ENCODE assay signal across 16 cellular contexts in genomic region chr2:233434666-233435375, GRCh38.
DNase-seq lines count a peak whose midpoint lies in the region; ATAC-seq and TF ChIP-seq lines count a peak whose summit lies in the region.
"Had no signal": no experiment of that assay in that cellular context is flagged by ENCODE, and none has a peak within 500 bp of the region (broad histone marks: within the 10 kb centered on the region; RNA-seq: fewer than 3 reads in every experiment).

No MANE protein-coding gene starts in this region.

- no peaks in the 10 kb centered on the region for H3K27me3 ChIP-seq in gastrocnemius medialis
- no peaks in the 10 kb centered on the region for H3K27me3 ChIP-seq in PC-9 (ENCODE audit: insufficient read depth, low read depth)
- H3K27me3 ChIP-seq: cardiac muscle cell had no signal

- H3K4me1 ChIP-seq in gastrocnemius medialis (peaks cover 81 to 87% of the 10 kb centered on the region in 2 donors), PC-9 (replicated peaks; ENCODE audit: insufficient read depth) (peaks cover 13% of the 10 kb centered on the region)
- H3K4me1 ChIP-seq: Caco-2 had no signal

- no peak for DNase-seq in activated CD8-positive, alpha-beta T cell treated with anti-CD3 and anti-CD28 coated beads for 36 hours
- no peak for DNase-seq in activated CD8-positive, alpha-beta T cell treated with anti-CD3 and anti-CD28 coated beads, Interleukin-2, amount 10 ng/mL, durations not matched to agents 7 days and 5 days
- DNase-seq in NOMO-1 (lab: John Stamatoyannopoulos, UW; ENCODE audit: unreplicated experiment in 2 of 2): peak; percentile 74 to 85
- DNase-seq in left colon: peak in 1 of 2 donors; percentile 15
- peak in 1 of 2 donors; percentile 18 for DNase-seq in gastrocnemius medialis
- no peak for DNase-seq in PC-9
- no peak for DNase-seq in foreskin fibroblast
- DNase-seq: activated CD4-positive, alpha-beta T cell treated with anti-CD3 and anti-CD28 coated beads, Interleukin-2, amount 10 ng/mL, durations not matched to agents 24 days and 14 days; activated gamma-delta T cell treated with Interleukin-2 at 50 U/mL for 16 hours; Caco-2; GF-D8; NCI-H226 had no signal

- H3F3A ChIP-seq in PC-9 (ENCODE audit: insufficient read depth, low read depth): peaks cover 20% of the 10 kb centered on the region; the same call in 1 of the 2 replicates

- POLR2A ChIA-PET in activated CD8-positive, alpha-beta T cell treated with anti-CD3 and anti-CD28 coated beads for 36 hours (lab: Charles Lee): no interaction called here
- POLR2A ChIA-PET in activated CD8-positive, alpha-beta T cell treated with anti-CD3 and anti-CD28 coated beads, Interleukin-2, amount 10 ng/mL, durations not matched to agents 7 days and 5 days (lab: Charles Lee): no interaction called here
- POLR2A ChIA-PET in PC-9 (lab: Charles Lee; ENCODE audit: unreplicated experiment): no interaction called here

- H3K9me3 Mint-ChIP-seq in activated CD8-positive, alpha-beta T cell treated with anti-CD3 and anti-CD28 coated beads for 36 hours: no peaks in the 10 kb centered on the region
- H3K9me3 Mint-ChIP-seq in activated CD8-positive, alpha-beta T cell treated with anti-CD3 and anti-CD28 coated beads, Interleukin-2, amount 10 ng/mL, durations not matched to agents 7 days and 5 days (ENCODE audit: insufficient read depth): no peaks in the 10 kb centered on the region
- H3K9me3 Mint-ChIP-seq: activated CD4-positive, alpha-beta T cell treated with anti-CD3 and anti-CD28 coated beads, Interleukin-2, amount 10 ng/mL, durations not matched to agents 24 days and 14 days; GM23338; T-helper 1 cell treated with Interleukin-12 subunit alpha and Interleukin-12 subunit beta and Interleukin-4 antibody, amounts not matched to agents 30 μg/mL and 1 μg/mL, for 36 hours had no signal

- H3K4me1 Mint-ChIP-seq in activated CD8-positive, alpha-beta T cell treated with anti-CD3 and anti-CD28 coated beads for 36 hours (ENCODE audit: low read depth): peaks cover 15% of the 10 kb centered on the region
- H3K4me1 Mint-ChIP-seq in activated CD8-positive, alpha-beta T cell treated with anti-CD3 and anti-CD28 coated beads, Interleukin-2, amount 10 ng/mL, durations not matched to agents 7 days and 5 days (ENCODE audit: low read depth): peaks cover 14% of the 10 kb centered on the region
- H3K4me1 Mint-ChIP-seq: GM23338 had no signal

- TF ChIP-seq CTCF in activated CD8-positive, alpha-beta T cell treated with anti-CD3 and anti-CD28 coated beads for 36 hours (IDR thresholded peaks at IDR 0.05): no peak
- TF ChIP-seq CTCF in gastrocnemius medialis (IDR thresholded peaks at IDR 0.05 in 4 of 5, conservative IDR thresholded peaks at IDR 0.05 in 1 of 5) (no peak), PC-9 (conservative IDR thresholded peaks at IDR 0.05) (no peak), foreskin fibroblast (IDR thresholded peaks at IDR 0.05; ENCODE audit: low read depth, low read length) (no peak)

- H3K9me2 ChIP-seq in PC-9 (ENCODE audit: insufficient read depth): no peaks in the 10 kb centered on the region; the same call in 1 of the 2 replicates

- no peaks in the 10 kb centered on the region for H4K20me1 ChIP-seq in PC-9 (ENCODE audit: insufficient read depth)

- H3K36me3 Mint-ChIP-seq in activated CD8-positive, alpha-beta T cell treated with anti-CD3 and anti-CD28 coated beads for 36 hours (ENCODE audit: low read depth): peaks cover 31% of the 10 kb centered on the region
- H3K36me3 Mint-ChIP-seq in activated CD8-positive, alpha-beta T cell treated with anti-CD3 and anti-CD28 coated beads, Interleukin-2, amount 10 ng/mL, durations not matched to agents 7 days and 5 days (ENCODE audit: low read depth): peaks cover 54% of the 10 kb centered on the region

- ATAC-seq in activated CD8-positive, alpha-beta T cell treated with anti-CD3 and anti-CD28 coated beads for 36 hours: no peak
- ATAC-seq in activated CD8-positive, alpha-beta T cell treated with anti-CD3 and anti-CD28 coated beads, Interleukin-2, amount 10 ng/mL, durations not matched to agents 7 days and 5 days: no peak
- ATAC-seq in left colon (peak; percentile 22), gastrocnemius medialis (no peak), SK-N-SH treated with all-trans-retinoic acid at 6 μM for 48 hours (no peak)
- ATAC-seq: GM23338 had no signal

- H3K79me2 ChIP-seq in PC-9 (ENCODE audit: low read depth): peaks cover 25% of the 10 kb centered on the region; the same call in 1 of the 2 replicates

- H3K36me3 ChIP-seq in gastrocnemius medialis (peaks cover 0 to 45% of the 10 kb centered on the region in 2 donors), PC-9 (ENCODE audit: low read depth) (peaks cover 11% of the 10 kb centered on the region)
- H3K36me3 ChIP-seq: cardiac muscle cell had no signal

- no TSS peak for BruUV-seq in PC-9 (replicated peaks; lab: Mats Ljungman, UMichigan)

- no peak overlapping the region for H3K4me3 Mint-ChIP-seq in activated CD8-positive, alpha-beta T cell treated with anti-CD3 and anti-CD28 coated beads for 36 hours
- H3K4me3 Mint-ChIP-seq in activated CD8-positive, alpha-beta T cell treated with anti-CD3 and anti-CD28 coated beads, Interleukin-2, amount 10 ng/mL, durations not matched to agents 7 days and 5 days: no peak overlapping the region
- H3K4me3 Mint-ChIP-seq: activated CD4-positive, alpha-beta T cell treated with anti-CD3 and anti-CD28 coated beads, Interleukin-2, amount 10 ng/mL, durations not matched to agents 24 days and 14 days; GM23338; T-helper 1 cell treated with Interleukin-12 subunit alpha and Interleukin-12 subunit beta and Interleukin-4 antibody, amounts not matched to agents 30 μg/mL and 1 μg/mL, for 36 hours had no signal

- in situ Hi-C loops in gastrocnemius medialis (cut with MboI; ENCODE audit: low sequenced_read_pairs in 4 of 4): no loop called here

- no peak overlapping the region for H2AFZ ChIP-seq in PC-9
- H2AFZ ChIP-seq: GM23338 had no signal

- H3K4me3 ChIP-seq in gastrocnemius medialis: no peak overlapping the region
- no peak overlapping the region for H3K4me3 ChIP-seq in PC-9
- H3K4me3 ChIP-seq in foreskin fibroblast (ENCODE audit: low read depth in 1 of 2, low read length in 2 of 2): no peak overlapping the region
- H3K4me3 ChIP-seq: cardiac muscle cell, GM23338 had no signal

- no peaks in the 10 kb centered on the region for H3K9me3 ChIP-seq in gastrocnemius medialis
- H3K9me3 ChIP-seq in PC-9 (ENCODE audit: insufficient read depth, low read depth): no peaks in the 10 kb centered on the region
- H3K9me3 ChIP-seq: Caco-2 had no signal

- peak overlapping the region; percentile 92 to 97 (median 96) for H3K27ac ChIP-seq in gastrocnemius medialis
- H3K27ac ChIP-seq in PC-9: no peak overlapping the region
- H3K27ac ChIP-seq: cardiac muscle cell had no signal

- CTCF ChIA-PET in activated CD8-positive, alpha-beta T cell treated with anti-CD3 and anti-CD28 coated beads for 36 hours (lab: Charles Lee): interaction anchor here (0.7 to 5.3 kb wide), 4 partner anchors 9 to 30 kb away, joined by 3 to 34 read pairs (median 6); no protein-coding TSS in a partner anchor
- CTCF ChIA-PET in activated CD8-positive, alpha-beta T cell treated with anti-CD3 and anti-CD28 coated beads, Interleukin-2, amount 10 ng/mL, durations not matched to agents 7 days and 5 days (lab: Charles Lee): interaction anchor here (0.8 to 1.8 kb wide), 4 partner anchors 9 to 34 kb away, joined by 3 to 15 read pairs (median 4); no protein-coding TSS in a partner anchor
- CTCF ChIA-PET in PC-9 (lab: Charles Lee): no interaction called here

- intact Hi-C loops in activated CD8-positive, alpha-beta T cell treated with anti-CD3 and anti-CD28 coated beads for 36 hours (cut with micrococcal nuclease): no loop called here
- intact Hi-C loops in left colon (cut with DNase I, micrococcal nuclease): no loop called here
- intact Hi-C loops in gastrocnemius medialis (cut with DNase I; ENCODE audit: low total_unique reads): no loop called here
- intact Hi-C loops in PC-9 (cut with micrococcal nuclease; ENCODE audit: unreplicated experiment): no loop called here

- H3K27ac Mint-ChIP-seq in activated CD8-positive, alpha-beta T cell treated with anti-CD3 and anti-CD28 coated beads for 36 hours: peak overlapping the region; percentile 2
- no peak overlapping the region for H3K27ac Mint-ChIP-seq in activated CD8-positive, alpha-beta T cell treated with anti-CD3 and anti-CD28 coated beads, Interleukin-2, amount 10 ng/mL, durations not matched to agents 7 days and 5 days
- H3K27ac Mint-ChIP-seq: activated CD4-positive, alpha-beta T cell treated with anti-CD3 and anti-CD28 coated beads, Interleukin-2, amount 10 ng/mL, durations not matched to agents 24 days and 14 days; GM23338; T-helper 1 cell treated with Interleukin-12 subunit alpha and Interleukin-12 subunit beta and Interleukin-4 antibody, amounts not matched to agents 30 μg/mL and 1 μg/mL, for 36 hours had no signal

- H3K4me2 ChIP-seq in PC-9: no peak overlapping the region
- H3K4me2 ChIP-seq: GM23338 had no signal

- no peak for TF ChIP-seq POLR2A in gastrocnemius medialis (IDR thresholded peaks at IDR 0.05)

- no peaks in the 10 kb centered on the region for H3K27me3 Mint-ChIP-seq in activated CD8-positive, alpha-beta T cell treated with anti-CD3 and anti-CD28 coated beads for 36 hours
- H3K27me3 Mint-ChIP-seq in activated CD8-positive, alpha-beta T cell treated with anti-CD3 and anti-CD28 coated beads, Interleukin-2, amount 10 ng/mL, durations not matched to agents 7 days and 5 days (ENCODE audit: low read depth): no peaks in the 10 kb centered on the region
- H3K27me3 Mint-ChIP-seq: activated CD4-positive, alpha-beta T cell treated with anti-CD3 and anti-CD28 coated beads, Interleukin-2, amount 10 ng/mL, durations not matched to agents 24 days and 14 days had no signal

TF ChIP-seq in SK-N-SH treated with all-trans-retinoic acid at 6 μM for 48 hours, 23 proteins besides CTCF, POLR2A, EP300 and RAD21:
- TF ChIP-seq TCF4 (CRISPR knock-in tag; IDR thresholded peaks at IDR 0.05; ENCODE audit: borderline replicate concordance) (no peak), CSDC2 (CRISPR knock-in tag; IDR thresholded peaks at IDR 0.05) (no peak), GLIS3 (CRISPR knock-in tag; IDR thresholded peaks at IDR 0.05) (no peak)

Comparison
In these comparisons a context has a peak if more than half of its experiments do, and no peak if none do; other contexts are left out.
1. DNase-seq: peak in NOMO-1 (2 of 2); none in activated CD8-positive, alpha-beta T cell treated with anti-CD3 and anti-CD28 coated beads for 36 hours (single experiment), activated CD8-positive, alpha-beta T cell treated with anti-CD3 and anti-CD28 coated beads, Interleukin-2, amount 10 ng/mL, durations not matched to agents 7 days and 5 days (single experiment), PC-9 (0 of 2) and foreskin fibroblast (0 of 2).